26 cellular contexts compared by ENCODE assay signal in the genomic region with DNA sequence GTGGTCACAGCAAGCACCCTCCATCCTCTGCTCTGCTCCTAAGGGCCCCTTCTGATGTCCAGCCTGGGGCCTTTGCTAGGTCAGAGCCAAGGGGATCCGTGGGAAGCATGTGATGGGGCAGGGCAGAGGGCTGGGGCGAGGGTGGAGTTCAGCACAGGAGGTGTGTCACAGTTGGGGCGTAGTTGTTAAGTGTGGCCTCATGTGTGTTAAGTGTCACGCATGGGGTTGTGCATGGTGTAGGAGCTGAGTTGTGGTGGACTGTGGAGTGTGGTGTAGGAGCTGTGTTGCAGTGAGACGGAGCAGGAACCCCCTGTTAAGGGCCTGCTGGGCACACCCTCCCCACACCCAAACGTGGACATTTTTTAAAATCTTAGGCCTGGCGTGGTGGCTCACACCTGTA.
"Had no signal": no experiment of that assay in that cellular context is flagged by ENCODE, and none has a peak within 500 bp of the region (broad histone marks: within the 10 kb centered on the region; RNA-seq: fewer than 3 reads in every experiment).

No MANE protein-coding gene starts in this region.

- H3K27ac ChIP-seq: ascending aorta, breast epithelium, cardiac muscle cell, colonic mucosa, foreskin keratinocyte, gastrocnemius medialis had no signal

- H3K27me3 ChIP-seq: ascending aorta, breast epithelium, cardiac muscle cell, colonic mucosa, foreskin keratinocyte, gastrocnemius medialis had no signal

- ATAC-seq: activated CD4-positive, alpha-beta T cell treated with anti-CD3 and anti-CD28 coated beads for 36 hours; activated CD8-positive, alpha-beta memory T cell treated with anti-CD3 and anti-CD28 coated beads, Interleukin-2, amount 10 ng/mL, durations not matched to agents 7 days and 5 days; activated CD8-positive, alpha-beta T cell treated with anti-CD3 and anti-CD28 coated beads, Interleukin-2, amount 10 ng/mL, durations not matched to agents 7 days and 5 days; activated naive CD4-positive, alpha-beta T cell treated with anti-CD3 and anti-CD28 coated beads, Interleukin-2, amount 50 U/mL, for 72 hours; activated T-cell treated with anti-CD3 and anti-CD28 coated beads, Interleukin-2, amount 50 U/mL, for 72 hours; esophagus mucosa; foreskin keratinocyte; gastrocnemius medialis had no signal

- H3K4me3 ChIP-seq: ascending aorta, breast epithelium, cardiac muscle cell, colonic mucosa, gastrocnemius medialis had no signal

- H3K36me3 ChIP-seq: ascending aorta, breast epithelium, cardiac muscle cell, colonic mucosa, gastrocnemius medialis had no signal

- H3K9me3 ChIP-seq: ascending aorta, colonic mucosa, gastrocnemius medialis had no signal

- DNase-seq: activated CD4-positive, alpha-beta memory T cell treated with anti-CD3 and anti-CD28 coated beads for 36 hours; activated CD4-positive, alpha-beta T cell treated with anti-CD3 and anti-CD28 coated beads for 36 hours; activated CD4-positive, alpha-beta T cell treated with anti-CD3 and anti-CD28 coated beads, Interleukin-2, amount 10 ng/mL, durations not matched to agents 24 days and 14 days; activated CD4-positive, CD25-positive, alpha-beta regulatory T cell; activated CD4-positive, CD25-positive, alpha-beta regulatory T cell treated with anti-CD3 and anti-CD28 coated beads, Interleukin-2, amount 50 U/mL, for 72 hours; activated CD8-positive, alpha-beta memory T cell treated with anti-CD3 and anti-CD28 coated beads, Interleukin-2, amount 10 ng/mL, durations not matched to agents 7 days and 5 days; activated CD8-positive, alpha-beta memory T cell treated with anti-CD3 and anti-CD28 coated beads, Interleukin-2, amount 50 U/mL, for 4 hours; activated CD8-positive, alpha-beta T cell treated with anti-CD3 and anti-CD28 coated beads, Interleukin-2, amount 10 ng/mL, durations not matched to agents 7 days and 5 days; activated gamma-delta T cell; activated naive CD4-positive, alpha-beta T cell; activated naive CD4-positive, alpha-beta T cell treated with anti-CD3 and anti-CD28 coated beads, Interleukin-2, amount 10 ng/mL, durations not matched to agents 7 days and 5 days; activated naive CD8-positive, alpha-beta T cell treated with anti-CD3 and anti-CD28 coated beads, Interleukin-2, amount 10 ng/mL, durations not matched to agents 7 days and 5 days; activated T-cell treated with anti-CD3 and anti-CD28 coated beads, Interleukin-2, amount 50 U/mL, for 1 hour; activated T-cell treated with anti-CD3 and anti-CD28 coated beads, Interleukin-2, amount 50 U/mL, for 72 hours; central memory CD4-positive, alpha-beta T cell; cerebellar nuclear complex; colonic mucosa; effector CD8-positive, alpha-beta T cell; foreskin keratinocyte; gastrocnemius medialis; T-helper 2 cell had no signal

- H3K4me1 ChIP-seq: ascending aorta, breast epithelium, colonic mucosa, foreskin keratinocyte, gastrocnemius medialis had no signal
